1 cellular context compared by ENCODE assay signal in genomic region chr19:13967206-13967605, GRCh38. TPM values are rescaled to one million over a fixed set of nuclear protein-coding genes. Genes with fewer than 3 reads are reported as not detected.
"Had no signal": no experiment of that assay in that cellular context is flagged by ENCODE, and none has a peak within 500 bp of the region (broad histone marks: within the 10 kb centered on the region; RNA-seq: fewer than 3 reads in every experiment).

No MANE protein-coding gene starts in this region.

RNA-seq across cellular contexts. Expression of gene PODNL1, which starts 29.0 kb away (rescaled TPM):
- polyA plus RNA-seq: IgD-negative memory B cell had no signal
